ENCODE assay signal across 8 cellular contexts in genomic region chr16:67562918-67563707, GRCh38. TPM values are rescaled to one million over a fixed set of nuclear protein-coding genes. Genes with fewer than 3 reads are reported as not detected.
A peak's percentile ranks its signal among the peaks of the same experiment; 100 is the strongest.
DNase-seq lines count a peak whose midpoint lies in the region; ATAC-seq and TF ChIP-seq lines count a peak whose summit lies in the region.

No MANE protein-coding gene starts in this region.

- H3K79me2 ChIP-seq in SK-N-SH (ENCODE audit: insufficient read depth) = peaks cover 64% of the 10 kb centered on the region

- H3K9me3 ChIP-seq in CD4-positive, alpha-beta T cell (ENCODE audit: control insufficient read depth, low read length) = no peaks in the 10 kb centered on the region
- H3K9me3 ChIP-seq in SK-N-SH = no peaks in the 10 kb centered on the region
- H3K9me3 ChIP-seq in psoas muscle = no peaks in the 10 kb centered on the region

- peak overlapping the region; percentile 85 for H3K4me2 ChIP-seq in SK-N-SH

- TF ChIP-seq CTCF in CD4-positive, alpha-beta T cell (IDR thresholded peaks at IDR 0.05) = peak; percentile 25
- TF ChIP-seq CTCF in SK-N-SH (IDR thresholded peaks at IDR 0.05) (peak; percentile 38), psoas muscle (IDR thresholded peaks at IDR 0.05) (no peak)

- peaks cover 18% of the 10 kb centered on the region for H3F3A ChIP-seq in SK-N-SH (replicated peaks; ENCODE audit: insufficient read depth)

- peak overlapping the region; percentile 99 for H3K9ac ChIP-seq in SK-N-SH

- H3K4me3 ChIP-seq in SK-N-SH (ENCODE audit: low read depth in 2 of 2, low read length in 1 of 2) (peak overlapping the region; percentile 73 to 92), psoas muscle (peak overlapping the region; percentile 78)

- peak overlapping the region; percentile 93 for H3K27ac Mint-ChIP-seq in CD4-positive, alpha-beta T cell

- no peaks in the 10 kb centered on the region for H3K9me2 ChIP-seq in SK-N-SH

- H3K4me1 ChIP-seq in SK-N-SH (ENCODE audit: control insufficient read depth in 1 of 2, insufficient read depth in 2 of 2, low read depth in 1 of 2, low read length in 1 of 2) = peaks cover 0 to 13% of the 10 kb centered on the region in 2 experiments; a peak in 2 of 4 replicates
- H3K4me1 ChIP-seq in psoas muscle = peaks cover 31% of the 10 kb centered on the region

- no peaks in the 10 kb centered on the region for H3K9me3 Mint-ChIP-seq in CD4-positive, alpha-beta T cell

- H4K20me1 ChIP-seq in SK-N-SH (ENCODE audit: insufficient read depth) = peaks cover 40% of the 10 kb centered on the region

- TF ChIP-seq POLR2A in GM19193 (IDR thresholded peaks at IDR 0.05; ENCODE audit: extremely low read depth, insufficient read depth, insufficient read length) = peak; percentile 67

- POLR2A ChIA-PET in CD4-positive, alpha-beta T cell (lab: Charles Lee) = interaction anchor here (0.7 to 10.4 kb wide), 27 partner anchors 9 to 732 kb away, joined by 3 to 358 read pairs (median 8); partner anchors contain the start of genes ACD, ATP6V0D1, C16orf86 and CARMIL2
- POLR2A ChIA-PET in SK-N-SH (lab: Yijun Ruan, JAX) = interaction anchor here (0.6 to 1.8 kb wide), 8 partner anchors 15 to 156 kb away, joined by 3 to 13 read pairs (median 3); partner anchors contain the start of genes ACD, C16orf86, ENKD1 and RIPOR1

- peak; percentile 44 to 71 (median 52) for DNase-seq in CD4-positive, alpha-beta T cell
- DNase-seq in SK-N-SH (peak; percentile 76), left ventricle myocardium superior (peak; percentile 80), psoas muscle (peak; percentile 71 to 82), NCI-H1048 (lab: John Stamatoyannopoulos, UW) (no peak)

- H3K27me3 Mint-ChIP-seq in CD4-positive, alpha-beta T cell = no peaks in the 10 kb centered on the region

- peak overlapping the region; percentile 88 for H3K4me3 Mint-ChIP-seq in CD4-positive, alpha-beta T cell

- intact Hi-C loops in CD4-positive, alpha-beta T cell (cut with DNase I, micrococcal nuclease) = loop anchor here (1.0 to 5.0 kb wide), 8 partner anchors 16 to 811 kb away; partner anchors contain the start of genes ACD (in 1 of the 2), DYNC1LI2 (in 1 of the 2), PARD6A (in 1 of the 2) and RANBP10 (in 1 of the 2)
- intact Hi-C loops in left ventricle myocardium superior (cut with micrococcal nuclease) = loop anchor here (5.0 kb wide), 1 partner anchor 104 kb away; the partner anchor contains the start of genes C16orf86 and ENKD1
- intact Hi-C loops in psoas muscle (cut with DNase I) = loop anchor here (5.0 kb wide), 2 partner anchors 41 to 79 kb away; no protein-coding TSS in a partner anchor

- ATAC-seq in CD4-positive, alpha-beta T cell (ENCODE audit: poor library complexity) = peak; percentile 19
- ATAC-seq in HG03457 (IDR thresholded peaks at IDR 0.05; ENCODE audit: unreplicated experiment) (peak; percentile 9), left ventricle myocardium superior (peak; percentile 26), psoas muscle (peak; percentile 32 to 47 (median 42))

- no peak for TF ChIP-seq RAD21 in SK-N-SH (IDR thresholded peaks at IDR 0.05; ENCODE audit: low read length)

- no peak for TF ChIP-seq EP300 in SK-N-SH (IDR thresholded peaks at IDR 0.05; ENCODE audit: borderline replicate concordance in 1 of 2, low read depth in 1 of 2, low read length in 1 of 2)

- no peaks in the 10 kb centered on the region for H3K36me3 ChIP-seq in SK-N-SH (replicated peaks in 1 of 2; ENCODE audit: control insufficient read depth in 1 of 2, insufficient read depth in 2 of 2, low read length in 1 of 2)
- no peaks in the 10 kb centered on the region for H3K36me3 ChIP-seq in psoas muscle (ENCODE audit: insufficient read depth in 1 of 2, low read depth in 1 of 2)

- H3K27me3 ChIP-seq in CD4-positive, alpha-beta T cell (ENCODE audit: control insufficient read depth, insufficient read depth, low read length) = no peaks in the 10 kb centered on the region
- no peaks in the 10 kb centered on the region for H3K27me3 ChIP-seq in SK-N-SH (ENCODE audit: insufficient read depth)
- H3K27me3 ChIP-seq in psoas muscle (ENCODE audit: insufficient read depth in 3 of 3, low read length in 2 of 3) = no peaks in the 10 kb centered on the region

- peaks cover 13% of the 10 kb centered on the region for H3K36me3 Mint-ChIP-seq in CD4-positive, alpha-beta T cell (ENCODE audit: low read depth)

- WGBS in SK-N-SH (ENCODE audit: low lambda C conversion rate) = 2% methylated on average over 11 of the region's 96 CpGs
- WGBS in adipose tissue, 3 donors = 0% methylated on average over 29 to 87 of the region's 96 CpGs
- WGBS in psoas muscle, 3 donors = 0% methylated on average over 44 to 96 of the region's 96 CpGs

- H2AFZ ChIP-seq in SK-N-SH (ENCODE audit: low read depth) = no peak overlapping the region; the same call in 1 of the 2 replicates

- CTCF ChIA-PET in CD4-positive, alpha-beta T cell (lab: Charles Lee) = interaction anchor here (0.6 to 9.5 kb wide), 20 partner anchors 9 to 522 kb away, joined by 3 to 119 read pairs (median 4); partner anchors contain the start of genes ACD, ATP6V0D1, C16orf86 and CARMIL2
- CTCF ChIA-PET in SK-N-SH (lab: Yijun Ruan, JAX) = interaction anchor here (0.7 to 11.6 kb wide), 30 partner anchors 10 to 405 kb away, joined by 3 to 86 read pairs (median 6); partner anchors contain the start of genes ACD, C16orf86, CARMIL2 and ENKD1

- H3K27ac ChIP-seq in CD4-positive, alpha-beta T cell (ENCODE audit: low read depth, low read length) = peak overlapping the region; percentile 98
- H3K27ac ChIP-seq in SK-N-SH (ENCODE audit: low read depth in 2 of 2, low read length in 1 of 2) = peak overlapping the region; percentile 96
- H3K27ac ChIP-seq in adipose tissue (ENCODE audit: low read depth, low read length) = peak overlapping the region; percentile 84
- H3K27ac ChIP-seq in psoas muscle = peak overlapping the region; percentile 96

- H3K4me1 Mint-ChIP-seq in CD4-positive, alpha-beta T cell (ENCODE audit: low read depth) = peaks cover 52% of the 10 kb centered on the region

TF ChIP-seq in SK-N-SH, 30 proteins besides CTCF, POLR2A, EP300 and RAD21 (continues in another document):
- TF ChIP-seq MEF2A (IDR thresholded peaks at IDR 0.05; ENCODE audit: borderline replicate concordance, low read depth) = no peak
- TF ChIP-seq TCF12 (IDR thresholded peaks at IDR 0.05) = no peak
- TF ChIP-seq USF1 (IDR thresholded peaks at IDR 0.05; ENCODE audit: borderline replicate concordance, low read depth) = no peak
- no peak; the same call in none of the 2 replicates for TF ChIP-seq MXI1 (IDR thresholded peaks at IDR 0.05; ENCODE audit: low read depth, low read length)
- no peak; the same call in 1 of the 2 replicates for TF ChIP-seq YY1 (IDR thresholded peaks at IDR 0.05; ENCODE audit: low read depth)
- TF ChIP-seq FOXJ3 (CRISPR knock-in tag; IDR thresholded peaks at IDR 0.05) = no peak
- TF ChIP-seq GABPA (IDR thresholded peaks at IDR 0.05; ENCODE audit: low read depth) = no peak
- TF ChIP-seq RXRA (IDR thresholded peaks at IDR 0.05; ENCODE audit: borderline replicate concordance, low read depth) = no peak
- peak; percentile 39; the same call in 1 of the 2 replicates for TF ChIP-seq TAF1 (IDR thresholded peaks at IDR 0.05; ENCODE audit: borderline replicate concordance, low read depth, low read length)
- TF ChIP-seq IRF3 (IDR thresholded peaks at IDR 0.05; ENCODE audit: low read depth, low read length) = no peak
- TF ChIP-seq ZBTB33 (IDR thresholded peaks at IDR 0.05; ENCODE audit: borderline replicate concordance, low read depth) = no peak

RNA-seq across cellular contexts. Expression of gene CTCF, which starts 0.8 kb away (rescaled TPM):
- total RNA-seq in CD4-positive, alpha-beta T cell = 10 to 100 TPM; 43.8 to 46.4 TPM
- polyA plus RNA-seq in SK-N-SH (2012; rRNA removed) = 18.8 and 19.6 TPM in 2 replicates
- polyA plus RNA-seq in SK-N-SH (2012; cell fraction: cytosol; rRNA removed) = 20.3 and 22.0 TPM in 2 replicates
- polyA plus RNA-seq in SK-N-SH (2012; cell fraction: nucleus; rRNA removed) = 17.4 and 24.1 TPM in 2 replicates
- polyA plus RNA-seq in adipose tissue = 10 to 100 TPM; 12.4 to 26.0 (median 15.2) TPM
- 32.8 TPM for total RNA-seq in left ventricle myocardium superior
- total RNA-seq in psoas muscle = 10 to 100 TPM; 22.1 to 26.5 (median 26.0) TPM
- polyA plus RNA-seq in psoas muscle = 10 to 100 TPM; 17.7 to 44.7 (median 18.9) TPM

RNA-seq across cellular contexts. Expression of gene RIPOR1, which starts 34.5 kb away (rescaled TPM):
- total RNA-seq in CD4-positive, alpha-beta T cell = 10 to 100 TPM; 21.3 to 25.4 TPM
- polyA plus RNA-seq in SK-N-SH (2012; rRNA removed) = 12.1 and 24.7 TPM in 2 replicates
- polyA plus RNA-seq in SK-N-SH (2012; cell fraction: cytosol; rRNA removed) = 16.7 and 23.3 TPM in 2 replicates
- polyA plus RNA-seq in SK-N-SH (2012; cell fraction: nucleus; rRNA removed) = 80.4 and 105 TPM in 2 replicates
- polyA plus RNA-seq in adipose tissue = 10 to 100 TPM; 26.1 to 74.9 (median 61.1) TPM
- 76.1 TPM for total RNA-seq in left ventricle myocardium superior
- total RNA-seq in psoas muscle = 10 to 100 TPM; 34.1 to 58.1 (median 49.5) TPM
- 10 to 100 TPM; 16.5 to 27.4 (median 20.6) TPM for polyA plus RNA-seq in psoas muscle
